In the genomic region with DNA sequence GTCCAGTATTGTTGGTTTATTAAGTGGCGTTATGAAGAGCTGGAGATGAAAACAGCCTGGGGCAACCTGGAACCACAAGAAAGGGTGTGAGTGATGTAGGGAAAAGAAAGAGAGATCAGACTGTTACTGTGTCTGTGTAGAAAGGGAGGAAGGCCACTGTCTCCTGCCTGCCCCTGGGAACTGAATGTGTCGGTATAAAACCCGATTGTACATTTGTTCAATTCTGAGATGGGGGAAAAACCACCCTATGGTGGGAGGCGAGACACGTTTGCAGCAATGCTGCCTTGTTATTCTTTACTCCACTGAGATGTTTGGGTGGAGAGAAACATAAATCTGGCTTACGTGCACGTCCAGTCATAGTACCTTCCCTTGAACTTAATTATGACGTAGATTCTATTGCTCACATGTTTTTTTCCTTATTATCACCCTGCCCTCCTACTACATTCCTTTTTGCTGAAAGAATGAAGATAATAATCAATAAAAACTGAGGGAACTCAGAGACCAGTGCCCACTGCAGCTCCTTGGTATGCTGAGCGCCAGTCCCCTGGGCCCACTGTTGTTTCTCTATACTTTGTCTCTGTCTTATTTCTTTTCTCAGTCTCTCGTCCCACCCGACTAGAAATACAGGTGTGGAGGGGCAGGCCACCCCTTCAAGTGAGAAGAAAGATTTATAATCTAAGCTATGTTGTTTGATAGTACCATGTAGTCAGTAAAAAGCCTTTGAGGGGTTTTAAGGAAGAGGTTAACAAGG, we compare ENCODE assay signal across 12 cellular contexts. TPM values are rescaled to one million over a fixed set of nuclear protein-coding genes. Genes with fewer than 3 reads are reported as not detected.
A peak's percentile ranks its signal among the peaks of the same experiment; 100 is the strongest.
DNase-seq lines count a peak whose midpoint lies in the region; ATAC-seq and TF ChIP-seq lines count a peak whose summit lies in the region.
"Not testable (repeated sequence)": the region's sequence is repeated elsewhere in the genome, so short reads cannot be mapped to it uniquely, and the experiment has no call there.
"Had no signal": no experiment of that assay in that cellular context is flagged by ENCODE, and none has a peak within 500 bp of the region (broad histone marks: within the 10 kb centered on the region; RNA-seq: fewer than 3 reads in every experiment).

No MANE protein-coding gene starts in this region.

- H3K9ac ChIP-seq in mucosa of rectum (ENCODE audit: low read depth in 1 of 2, low read length in 2 of 2) = not testable (repeated sequence)
- H3K9ac ChIP-seq in skeletal muscle satellite cell (ENCODE audit: low read depth, low read length) = peak overlapping the region; percentile 47

- not testable (repeated sequence) for DNase-seq in Calu3; epithelial cell of prostate (ENCODE audit: low read depth, low spot score); type B pancreatic cell (ENCODE audit: extremely low spot score, unreplicated experiment)
- peak; percentile 24 for DNase-seq in NAMALWA (ENCODE audit: low spot score)
- DNase-seq in T-cell = peak in 29 of 34 experiments; percentile 19 to 80 (median 44)

- peak overlapping the region in 1 of 2 donors; percentile 10 for H3K4me3 ChIP-seq in mucosa of rectum (ENCODE audit: low read length in 2 of 2)
- H3K4me3 ChIP-seq in skeletal muscle satellite cell (ENCODE audit: low read length) = not testable (repeated sequence)

- CTCF ChIA-PET in Calu3 (lab: Charles Lee) (interaction anchor here (0.6 kb wide), 1 partner anchor 96 kb away, joined by 3 read pairs; no protein-coding TSS in a partner anchor), T-cell (lab: Charles Lee) (interaction anchor here in 1 of 2 donors (1.0 to 1.7 kb wide), 2 partner anchors 28 to 219 kb away, joined by 5 to 6 read pairs; a partner anchor contains a TSS)

- peak overlapping the region; percentile 1 for H3K4me3 Mint-ChIP-seq in Calu3 (ENCODE audit: low read depth, unreplicated experiment)
- peak overlapping the region in 2 of 3 donors; percentile 34 to 46 for H3K4me3 Mint-ChIP-seq in T-cell
- peak overlapping the region; percentile 85 for H3K4me3 Mint-ChIP-seq in activated naive CD8-positive, alpha-beta T cell
- not testable (repeated sequence) for H3K4me3 Mint-ChIP-seq in type B pancreatic cell

- not testable (repeated sequence) for H3K4me2 ChIP-seq in skeletal muscle satellite cell (ENCODE audit: low read length)

- not testable (repeated sequence) for BruUV-seq in Calu3 (replicated peaks; lab: Mats Ljungman, UMichigan)

- H3K4me1 ChIP-seq in mucosa of rectum (ENCODE audit: control insufficient read depth in 2 of 2, insufficient read depth in 2 of 2, low read length in 2 of 2) = not testable (repeated sequence)
- peaks cover 27% of the 10 kb centered on the region for H3K4me1 ChIP-seq in skeletal muscle satellite cell (ENCODE audit: control insufficient read depth, insufficient read depth, low read length)

- not testable (repeated sequence) for H3K9me3 Mint-ChIP-seq in Calu3 (ENCODE audit: low read depth, unreplicated experiment); T-cell; activated naive CD8-positive, alpha-beta T cell (ENCODE audit: low read depth); type B pancreatic cell

- not testable (repeated sequence) for H3K27me3 ChIP-seq in mucosa of rectum (ENCODE audit: control insufficient read depth in 2 of 2, insufficient read depth in 2 of 2, low read length in 2 of 2); skeletal muscle satellite cell (ENCODE audit: control insufficient read depth, insufficient read depth, low read length)

- intact Hi-C loops in Calu3 (cut with micrococcal nuclease; ENCODE audit: unreplicated experiment) = loop anchor here (2.0 kb wide), 2 partner anchors 22 to 34 kb away; no protein-coding TSS in a partner anchor

- H3K36me3 ChIP-seq in mucosa of rectum (ENCODE audit: control insufficient read depth in 2 of 2, insufficient read depth in 2 of 2, low read length in 2 of 2); skeletal muscle satellite cell (ENCODE audit: insufficient read depth, low read length): not testable (repeated sequence)

- TF ChIP-seq CTCF in Calu3 (IDR thresholded peaks at IDR 0.05; ENCODE audit: unreplicated experiment); type B pancreatic cell (conservative IDR thresholded peaks at IDR 0.05): not testable (repeated sequence)

- H3K36me3 Mint-ChIP-seq in Calu3 (ENCODE audit: insufficient read depth, unreplicated experiment); T-cell; activated naive CD8-positive, alpha-beta T cell; type B pancreatic cell: not testable (repeated sequence)

- peak; percentile 11 to 64 (median 30) for ATAC-seq in T-cell (replicated peaks in 1 of 4)

- not testable (repeated sequence) for H3K27me3 Mint-ChIP-seq in Calu3 (ENCODE audit: unreplicated experiment); activated naive CD8-positive, alpha-beta T cell; type B pancreatic cell
- peaks cover 5 to 11% of the 10 kb centered on the region in 2 donors for H3K27me3 Mint-ChIP-seq in T-cell

- POLR2A ChIA-PET in T-cell (lab: Charles Lee) = interaction anchor here (0.6 to 1.3 kb wide), 3 partner anchors 21 to 160 kb away, joined by 3 to 9 read pairs (median 7); no protein-coding TSS in a partner anchor

- H3K9me3 ChIP-seq in mucosa of rectum (ENCODE audit: control insufficient read depth in 2 of 2, low read length in 2 of 2); skeletal muscle satellite cell (replicated peaks; ENCODE audit: low read length): not testable (repeated sequence)

- H3K27ac ChIP-seq in epithelial cell of prostate (peak overlapping the region; percentile 79), mucosa of rectum (ENCODE audit: low read depth in 2 of 2, low read length in 2 of 2) (peak overlapping the region; percentile 59 to 69)

- H3K27ac Mint-ChIP-seq in Calu3 (ENCODE audit: unreplicated experiment) = peak overlapping the region; percentile 97
- peak overlapping the region; percentile 75 to 94 for H3K27ac Mint-ChIP-seq in T-cell
- H3K27ac Mint-ChIP-seq in activated naive CD8-positive, alpha-beta T cell = peak overlapping the region; percentile 99
- peak overlapping the region; percentile 80 for H3K27ac Mint-ChIP-seq in type B pancreatic cell

- H3K4me1 Mint-ChIP-seq in Calu3 (ENCODE audit: low read depth, unreplicated experiment) (peaks cover 32% of the 10 kb centered on the region), T-cell (peaks cover 20 to 49% (median 40%) of the 10 kb centered on the region in 3 donors)
- H3K4me1 Mint-ChIP-seq in activated naive CD8-positive, alpha-beta T cell (ENCODE audit: low read depth) = peaks cover 74% of the 10 kb centered on the region
- H3K4me1 Mint-ChIP-seq in type B pancreatic cell (ENCODE audit: unreplicated experiment) = not testable (repeated sequence)

RNA-seq across cellular contexts. Expression of a gene that starts 4.9 kb away (rescaled TPM):
- total RNA-seq in Calu3 (2022) (not detected in 2 replicates), T-cell (100 to 1,000 TPM in 4 of 5 donors, 10 to 100 TPM in 1; 74.5 to 162 (median 141) TPM), type B pancreatic cell (ENCODE audit: low replicate concordance) (not detected in 2 replicates)
- total RNA-seq in skeletal muscle satellite cell (2012; rRNA removed) = not detected in 2 replicates
- total RNA-seq: activated CD4-positive, alpha-beta T cell treated with anti-CD3 and anti-CD28 coated beads, Interleukin-2, amount 10 ng/mL, durations not matched to agents 24 days and 14 days; dermis microvascular lymphatic vessel endothelial cell; H4 had no signal

RNA-seq across cellular contexts. Expression of a gene that starts 14.9 kb away (rescaled TPM):
- total RNA-seq in Calu3 (2022) = not detected in 2 replicates
- total RNA-seq in T-cell = 10 to 100 TPM in 3 of 5 donors, 1 to 10 TPM in 2; 7.1 to 27.1 (median 17.3) TPM
- not detected in 2 replicates for total RNA-seq in skeletal muscle satellite cell (2012; rRNA removed)
- not detected in 2 replicates for total RNA-seq in type B pancreatic cell (ENCODE audit: low replicate concordance)
- total RNA-seq: activated CD4-positive, alpha-beta T cell treated with anti-CD3 and anti-CD28 coated beads, Interleukin-2, amount 10 ng/mL, durations not matched to agents 24 days and 14 days; dermis microvascular lymphatic vessel endothelial cell; H4 had no signal

RNA-seq across cellular contexts. Expression of a gene that starts 25.7 kb away (rescaled TPM):
- total RNA-seq in Calu3 (2022) = not detected in 2 replicates
- total RNA-seq in T-cell = 1 to 10 TPM; 1.3 to 9.9 (median 1.6) TPM
- not detected in 2 replicates for total RNA-seq in skeletal muscle satellite cell (2012; rRNA removed)
- total RNA-seq in type B pancreatic cell (ENCODE audit: low replicate concordance) = not detected in 2 replicates
- total RNA-seq: activated CD4-positive, alpha-beta T cell treated with anti-CD3 and anti-CD28 coated beads, Interleukin-2, amount 10 ng/mL, durations not matched to agents 24 days and 14 days; activated naive CD4-positive, alpha-beta T cell treated with anti-CD3 and anti-CD28 coated beads, Interleukin-2, amount 50 U/mL, for 72 hours; dermis microvascular lymphatic vessel endothelial cell had no signal

RNA-seq across cellular contexts. Expression of a gene that starts 41.1 kb away (rescaled TPM):
- not detected in 2 replicates for total RNA-seq in Calu3 (2022)
- total RNA-seq in T-cell = 1 to 10 TPM in 4 of 5 donors, under 1 TPM in 1; 0.99 to 3.8 (median 1.9) TPM
- 0.51 TPM in 1 of 2 replicates, not detected in the other for total RNA-seq in skeletal muscle satellite cell (2012; rRNA removed)
- 0.57 and 0.75 TPM in 2 replicates for total RNA-seq in type B pancreatic cell (ENCODE audit: low replicate concordance)
- total RNA-seq: activated CD4-positive, alpha-beta T cell treated with anti-CD3 and anti-CD28 coated beads, Interleukin-2, amount 10 ng/mL, durations not matched to agents 24 days and 14 days; dermis microvascular lymphatic vessel endothelial cell had no signal

RNA-seq across cellular contexts. Expression of a gene that starts 58.5 kb away (rescaled TPM):
- total RNA-seq in Calu3 (2022) (not detected in 2 replicates), T-cell (10 to 100 TPM in 1 of 5 donors, 1 to 10 TPM in 4; 1.7 to 11.2 (median 2.9) TPM), type B pancreatic cell (ENCODE audit: low replicate concordance) (not detected in 2 replicates)
- total RNA-seq in skeletal muscle satellite cell (2012; rRNA removed) = 0.25 TPM in 1 of 2 replicates, not detected in the other
- total RNA-seq: activated CD4-positive, alpha-beta T cell treated with anti-CD3 and anti-CD28 coated beads, Interleukin-2, amount 10 ng/mL, durations not matched to agents 24 days and 14 days; dermis microvascular lymphatic vessel endothelial cell; H4 had no signal

Comparison
In these comparisons a context has a peak if more than half of its experiments do, and no peak if none do; other contexts are left out.
1. RNA of a gene that starts 4.9 kb away (total RNA-seq): 74.5 to 162 TPM in T-cell; not detected in Calu3 and not detected in type B pancreatic cell; every median in the first group is over 10 times any median in the second.
2. Peak in every context shown above with its lines, with median percentiles within 50 percentile points of each other: H3K27ac Mint-ChIP-seq.